In genomic region chr7:150369740-150370501, GRCh38 we compare ENCODE assay signal across 1 cellular context.
A peak's percentile ranks its signal among the peaks of the same experiment; 100 is the strongest.
TF ChIP-seq lines count a peak whose summit lies in the region.

No MANE protein-coding gene starts in this region.

TF ChIP-seq in HepG2, 621 proteins besides CTCF, POLR2A, EP300 and RAD21:
- TF ChIP-seq ZSCAN25 (CRISPR knock-in tag; IDR thresholded peaks at IDR 0.05) = no peak
- TF ChIP-seq DR1 (CRISPR knock-in tag; IDR thresholded peaks at IDR 0.05) = no peak
- TF ChIP-seq, protein P1, sequence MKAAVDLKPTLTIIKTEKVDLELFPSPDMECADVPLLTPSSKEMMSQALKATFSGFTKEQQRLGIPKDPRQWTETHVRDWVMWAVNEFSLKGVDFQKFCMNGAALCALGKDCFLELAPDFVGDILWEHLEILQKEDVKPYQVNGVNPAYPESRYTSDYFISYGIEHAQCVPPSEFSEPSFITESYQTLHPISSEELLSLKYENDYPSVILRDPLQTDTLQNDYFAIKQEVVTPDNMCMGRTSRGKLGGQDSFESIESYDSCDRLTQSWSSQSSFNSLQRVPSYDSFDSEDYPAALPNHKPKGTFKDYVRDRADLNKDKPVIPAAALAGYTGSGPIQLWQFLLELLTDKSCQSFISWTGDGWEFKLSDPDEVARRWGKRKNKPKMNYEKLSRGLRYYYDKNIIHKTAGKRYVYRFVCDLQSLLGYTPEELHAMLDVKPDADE (CRISPR knock-in tag; IDR thresholded peaks at IDR 0.05) = no peak
- TF ChIP-seq ZMAT3 (CRISPR knock-in tag; conservative IDR thresholded peaks at IDR 0.05) = no peak
- no peak for TF ChIP-seq DRAP1 (CRISPR knock-in tag; IDR thresholded peaks at IDR 0.05)
- TF ChIP-seq HBP1 (CRISPR knock-in tag; IDR thresholded peaks at IDR 0.05; ENCODE audit: low read depth) = no peak
- TF ChIP-seq SYNCRIP (IDR thresholded peaks at IDR 0.05; ENCODE audit: insufficient read depth, low read depth, low read length) = no peak
- peak; percentile 41; the same call in 1 of the 2 replicates for TF ChIP-seq BCL6 (CRISPR knock-in tag; IDR thresholded peaks at IDR 0.05)
- no peak for TF ChIP-seq ZNF672 (CRISPR knock-in tag; IDR thresholded peaks at IDR 0.05)
- TF ChIP-seq HOXA7 (CRISPR knock-in tag; IDR thresholded peaks at IDR 0.05) = no peak
- TF ChIP-seq ZNF180 (CRISPR knock-in tag; IDR thresholded peaks at IDR 0.05; ENCODE audit: borderline replicate concordance, low read depth) = no peak
- no peak for TF ChIP-seq CEBPG (CRISPR knock-in tag; IDR thresholded peaks at IDR 0.05)
- TF ChIP-seq ZNF761 (CRISPR knock-in tag; conservative IDR thresholded peaks at IDR 0.05) = no peak
- 0 out of 2 replicates have a peak, but pooled peaks have one; percentile 2 for TF ChIP-seq ZNF878 (CRISPR knock-in tag; IDR thresholded peaks at IDR 0.05)
- TF ChIP-seq DDIT3 (CRISPR knock-in tag; IDR thresholded peaks at IDR 0.05) = no peak
- TF ChIP-seq ESRRA (CRISPR knock-in tag; IDR thresholded peaks at IDR 0.05; ENCODE audit: low read depth) = no peak
- peak; percentile 45 for TF ChIP-seq RBM39 (IDR thresholded peaks at IDR 0.05; ENCODE audit: low read depth, low read length, poor library complexity, severe bottlenecking)
- TF ChIP-seq ZIK1 (CRISPR knock-in tag; IDR thresholded peaks at IDR 0.05; ENCODE audit: borderline replicate concordance, low read depth) = no peak
- TF ChIP-seq, protein P2, sequence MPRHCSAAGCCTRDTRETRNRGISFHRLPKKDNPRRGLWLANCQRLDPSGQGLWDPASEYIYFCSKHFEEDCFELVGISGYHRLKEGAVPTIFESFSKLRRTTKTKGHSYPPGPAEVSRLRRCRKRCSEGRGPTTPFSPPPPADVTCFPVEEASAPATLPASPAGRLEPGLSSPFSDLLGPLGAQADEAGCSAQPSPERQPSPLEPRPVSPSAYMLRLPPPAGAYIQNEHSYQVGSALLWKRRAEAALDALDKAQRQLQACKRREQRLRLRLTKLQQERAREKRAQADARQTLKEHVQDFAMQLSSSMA (CRISPR knock-in tag; IDR thresholded peaks at IDR 0.05) = 0 out of 2 replicates have a peak, but pooled peaks have one; percentile 64
- TF ChIP-seq NKX3-1 (CRISPR knock-in tag; IDR thresholded peaks at IDR 0.05) = no peak
- TF ChIP-seq ERF (CRISPR knock-in tag; IDR thresholded peaks at IDR 0.05) = no peak
- TF ChIP-seq ZNF569 (CRISPR knock-in tag; IDR thresholded peaks at IDR 0.05; ENCODE audit: borderline replicate concordance) = no peak
- 0 out of 2 replicates have a peak, but pooled peaks have one; percentile 2 for TF ChIP-seq ETV6 (CRISPR knock-in tag; conservative IDR thresholded peaks at IDR 0.05)
- TF ChIP-seq, protein P3, sequence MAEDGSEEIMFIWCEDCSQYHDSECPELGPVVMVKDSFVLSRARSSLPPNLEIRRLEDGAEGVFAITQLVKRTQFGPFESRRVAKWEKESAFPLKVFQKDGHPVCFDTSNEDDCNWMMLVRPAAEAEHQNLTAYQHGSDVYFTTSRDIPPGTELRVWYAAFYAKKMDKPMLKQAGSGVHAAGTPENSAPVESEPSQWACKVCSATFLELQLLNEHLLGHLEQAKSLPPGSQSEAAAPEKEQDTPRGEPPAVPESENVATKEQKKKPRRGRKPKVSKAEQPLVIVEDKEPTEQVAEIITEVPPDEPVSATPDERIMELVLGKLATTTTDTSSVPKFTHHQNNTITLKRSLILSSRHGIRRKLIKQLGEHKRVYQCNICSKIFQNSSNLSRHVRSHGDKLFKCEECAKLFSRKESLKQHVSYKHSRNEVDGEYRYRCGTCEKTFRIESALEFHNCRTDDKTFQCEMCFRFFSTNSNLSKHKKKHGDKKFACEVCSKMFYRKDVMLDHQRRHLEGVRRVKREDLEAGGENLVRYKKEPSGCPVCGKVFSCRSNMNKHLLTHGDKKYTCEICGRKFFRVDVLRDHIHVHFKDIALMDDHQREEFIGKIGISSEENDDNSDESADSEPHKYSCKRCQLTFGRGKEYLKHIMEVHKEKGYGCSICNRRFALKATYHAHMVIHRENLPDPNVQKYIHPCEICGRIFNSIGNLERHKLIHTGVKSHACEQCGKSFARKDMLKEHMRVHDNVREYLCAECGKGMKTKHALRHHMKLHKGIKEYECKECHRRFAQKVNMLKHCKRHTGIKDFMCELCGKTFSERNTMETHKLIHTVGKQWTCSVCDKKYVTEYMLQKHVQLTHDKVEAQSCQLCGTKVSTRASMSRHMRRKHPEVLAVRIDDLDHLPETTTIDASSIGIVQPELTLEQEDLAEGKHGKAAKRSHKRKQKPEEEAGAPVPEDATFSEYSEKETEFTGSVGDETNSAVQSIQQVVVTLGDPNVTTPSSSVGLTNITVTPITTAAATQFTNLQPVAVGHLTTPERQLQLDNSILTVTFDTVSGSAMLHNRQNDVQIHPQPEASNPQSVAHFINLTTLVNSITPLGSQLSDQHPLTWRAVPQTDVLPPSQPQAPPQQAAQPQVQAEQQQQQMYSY (CRISPR knock-in tag; IDR thresholded peaks at IDR 0.05) = no peak
- no peak for TF ChIP-seq GLI4 (CRISPR knock-in tag; IDR thresholded peaks at IDR 0.05; ENCODE audit: borderline replicate concordance)
- 0 out of 2 replicates have a peak, but pooled peaks have one; percentile 2 for TF ChIP-seq ZBED4 (CRISPR knock-in tag; IDR thresholded peaks at IDR 0.05; ENCODE audit: borderline replicate concordance)
- no peak for TF ChIP-seq KLF15 (CRISPR knock-in tag; IDR thresholded peaks at IDR 0.05; ENCODE audit: borderline replicate concordance)
- no peak for TF ChIP-seq KDM4B (CRISPR knock-in tag; IDR thresholded peaks at IDR 0.05)
- no peak for TF ChIP-seq ZBTB42 (CRISPR knock-in tag; IDR thresholded peaks at IDR 0.05)
- TF ChIP-seq SRSF1 (optimal IDR thresholded peaks at IDR 0.05; ENCODE audit: low read depth, low read length) = no peak
- no peak for TF ChIP-seq GABPA (IDR thresholded peaks at IDR 0.05; ENCODE audit: low read depth, low read length)
- TF ChIP-seq GABPA (CRISPR knock-in tag; IDR thresholded peaks at IDR 0.05; ENCODE audit: low read depth) = no peak
- TF ChIP-seq ATF1 (CRISPR knock-in tag; IDR thresholded peaks at IDR 0.05) = no peak
- TF ChIP-seq, protein P4, sequence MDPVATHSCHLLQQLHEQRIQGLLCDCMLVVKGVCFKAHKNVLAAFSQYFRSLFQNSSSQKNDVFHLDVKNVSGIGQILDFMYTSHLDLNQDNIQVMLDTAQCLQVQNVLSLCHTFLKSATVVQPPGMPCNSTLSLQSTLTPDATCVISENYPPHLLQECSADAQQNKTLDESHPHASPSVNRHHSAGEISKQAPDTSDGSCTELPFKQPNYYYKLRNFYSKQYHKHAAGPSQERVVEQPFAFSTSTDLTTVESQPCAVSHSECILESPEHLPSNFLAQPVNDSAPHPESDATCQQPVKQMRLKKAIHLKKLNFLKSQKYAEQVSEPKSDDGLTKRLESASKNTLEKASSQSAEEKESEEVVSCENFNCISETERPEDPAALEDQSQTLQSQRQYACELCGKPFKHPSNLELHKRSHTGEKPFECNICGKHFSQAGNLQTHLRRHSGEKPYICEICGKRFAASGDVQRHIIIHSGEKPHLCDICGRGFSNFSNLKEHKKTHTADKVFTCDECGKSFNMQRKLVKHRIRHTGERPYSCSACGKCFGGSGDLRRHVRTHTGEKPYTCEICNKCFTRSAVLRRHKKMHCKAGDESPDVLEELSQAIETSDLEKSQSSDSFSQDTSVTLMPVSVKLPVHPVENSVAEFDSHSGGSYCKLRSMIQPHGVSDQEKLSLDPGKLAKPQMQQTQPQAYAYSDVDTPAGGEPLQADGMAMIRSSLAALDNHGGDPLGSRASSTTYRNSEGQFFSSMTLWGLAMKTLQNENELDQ (CRISPR knock-in tag; IDR thresholded peaks at IDR 0.05; ENCODE audit: borderline replicate concordance) = no peak
- TF ChIP-seq ZC3H13 (CRISPR knock-in tag; IDR thresholded peaks at IDR 0.05) = no peak
- TF ChIP-seq ZNF44 (CRISPR knock-in tag; IDR thresholded peaks at IDR 0.05) = no peak
- no peak for TF ChIP-seq PITX1 (CRISPR knock-in tag; IDR thresholded peaks at IDR 0.05)
- no peak for TF ChIP-seq RAD51 (IDR thresholded peaks at IDR 0.05; ENCODE audit: borderline replicate concordance)
- TF ChIP-seq, protein P5, sequence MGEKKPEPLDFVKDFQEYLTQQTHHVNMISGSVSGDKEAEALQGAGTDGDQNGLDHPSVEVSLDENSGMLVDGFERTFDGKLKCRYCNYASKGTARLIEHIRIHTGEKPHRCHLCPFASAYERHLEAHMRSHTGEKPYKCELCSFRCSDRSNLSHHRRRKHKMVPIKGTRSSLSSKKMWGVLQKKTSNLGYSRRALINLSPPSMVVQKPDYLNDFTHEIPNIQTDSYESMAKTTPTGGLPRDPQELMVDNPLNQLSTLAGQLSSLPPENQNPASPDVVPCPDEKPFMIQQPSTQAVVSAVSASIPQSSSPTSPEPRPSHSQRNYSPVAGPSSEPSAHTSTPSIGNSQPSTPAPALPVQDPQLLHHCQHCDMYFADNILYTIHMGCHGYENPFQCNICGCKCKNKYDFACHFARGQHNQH (CRISPR knock-in tag; IDR thresholded peaks at IDR 0.05) = no peak
- no peak for TF ChIP-seq ZNF670 (CRISPR knock-in tag; IDR thresholded peaks at IDR 0.05; ENCODE audit: borderline replicate concordance)
- TF ChIP-seq ELF1 (CRISPR knock-in tag; IDR thresholded peaks at IDR 0.05) = no peak
- TF ChIP-seq SIN3B (IDR thresholded peaks at IDR 0.05; ENCODE audit: low read length) = no peak
- no peak for TF ChIP-seq MYNN (CRISPR knock-in tag; IDR thresholded peaks at IDR 0.05; ENCODE audit: low read depth)
- no peak for TF ChIP-seq ZXDC (CRISPR knock-in tag; IDR thresholded peaks at IDR 0.05)
- no peak for TF ChIP-seq AKAP8 (CRISPR knock-in tag; IDR thresholded peaks at IDR 0.05)
- no peak for TF ChIP-seq ZFP62 (CRISPR knock-in tag; IDR thresholded peaks at IDR 0.05)
- TF ChIP-seq ZC3H4 (CRISPR knock-in tag; IDR thresholded peaks at IDR 0.05; ENCODE audit: borderline replicate concordance) = no peak
- TF ChIP-seq AGO2 (optimal IDR thresholded peaks at IDR 0.05; ENCODE audit: low read depth, low read length) = peak; percentile 28
- no peak for TF ChIP-seq MXI1 (IDR thresholded peaks at IDR 0.05; ENCODE audit: borderline replicate concordance, low read depth, low read length)
- no peak for TF ChIP-seq SATB2 (CRISPR knock-in tag; IDR thresholded peaks at IDR 0.05)
- TF ChIP-seq TGIF2 (CRISPR knock-in tag; IDR thresholded peaks at IDR 0.05) = 0 out of 2 replicates have a peak, but pooled peaks have one; percentile 57
